ENCODE assay signal across 13 cellular contexts in the genomic region with DNA sequence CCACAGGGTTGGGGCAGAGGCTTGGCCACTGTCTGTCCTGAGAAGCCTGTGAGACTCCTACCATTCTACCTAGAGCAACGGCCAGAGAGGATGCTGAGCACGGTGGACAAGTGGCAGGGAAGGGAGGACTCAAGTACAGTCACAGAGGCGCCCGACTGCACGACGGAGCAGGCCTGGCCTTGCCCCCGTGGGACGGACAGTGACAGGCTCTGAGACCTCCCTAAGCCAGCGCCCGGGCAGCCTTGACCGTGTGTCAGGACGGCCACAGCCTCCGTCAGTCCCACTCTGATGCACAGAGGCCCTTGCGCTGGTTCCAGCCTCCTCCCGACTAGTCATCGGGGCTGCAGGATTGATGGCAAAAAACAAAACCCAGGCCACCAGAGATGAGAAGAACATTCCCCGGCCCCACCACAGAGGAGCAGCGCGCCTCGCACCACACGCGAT. TPM values are rescaled to one million over a fixed set of nuclear protein-coding genes. Genes with fewer than 3 reads are reported as not detected.
DNase-seq lines count a peak whose midpoint lies in the region; FAIRE-seq and TF ChIP-seq lines count a peak whose summit lies in the region.
"Had no signal": no experiment of that assay in that cellular context is flagged by ENCODE, and none has a peak within 500 bp of the region (broad histone marks: within the 10 kb centered on the region; RNA-seq: fewer than 3 reads in every experiment).

No MANE protein-coding gene starts in this region.

- intact Hi-C loops in CD4-positive, alpha-beta memory T cell (cut with micrococcal nuclease), result no loop called here
- intact Hi-C loops in kidney (cut with DNase I), result no loop called here

- no peak overlapping the region for H3K9ac ChIP-seq in H9 (ENCODE audit: extremely low read depth, insufficient read length, low read length)
- H3K9ac ChIP-seq in kidney (ENCODE audit: low read length in 2 of 2), result no peak overlapping the region
- H3K9ac ChIP-seq: BLaER1 had no signal

- peak overlapping the region; percentile 9; the same call in 1 of the 2 replicates for H3K14ac ChIP-seq in H9 (ENCODE audit: insufficient read depth, low read length)

- no peak overlapping the region for H2BK12ac ChIP-seq in H9 (ENCODE audit: insufficient read length, low read depth, low read length)

- no peak overlapping the region for H4K8ac ChIP-seq in H9 (replicated peaks; ENCODE audit: insufficient read length, low read depth, low read length)

- no peak overlapping the region for H3K4me3 Mint-ChIP-seq in CD4-positive, alpha-beta memory T cell
- H3K4me3 Mint-ChIP-seq in H9, result no peak overlapping the region
- H3K4me3 Mint-ChIP-seq: T-helper 1 cell treated with Interleukin-12 subunit alpha and Interleukin-12 subunit beta and Interleukin-4 antibody, amounts not matched to agents 30 μg/mL and 1 μg/mL, for 36 hours had no signal

- no peaks in the 10 kb centered on the region for H3K9me3 ChIP-seq in CD4-positive, alpha-beta memory T cell (ENCODE audit: control insufficient read depth in 1 of 2, low read length in 2 of 2)
- peaks cover 6% of the 10 kb centered on the region for H3K9me3 ChIP-seq in H9 (ENCODE audit: control insufficient read depth, low read depth, low read length)
- H3K9me3 ChIP-seq in kidney (ENCODE audit: control insufficient read depth in 1 of 2, low read length in 2 of 2), result peaks cover 0 to 7% of the 10 kb centered on the region in 2 donors
- H3K9me3 ChIP-seq: BLaER1, HAP-1 had no signal

- no peak for FAIRE-seq in kidney (lab: Jason Lieb, UNC)

- no peak overlapping the region for H3K4me3 ChIP-seq in CD4-positive, alpha-beta memory T cell (ENCODE audit: low read length in 2 of 2)
- H3K4me3 ChIP-seq in kidney (ENCODE audit: low read length in 2 of 2), result no peak overlapping the region
- H3K4me3 ChIP-seq: BLaER1, HAP-1 had no signal

- TF ChIP-seq CTCF in H9 (conservative IDR thresholded peaks at IDR 0.05), result no peak
- no peak for TF ChIP-seq CTCF in kidney (IDR thresholded peaks at IDR 0.05; ENCODE audit: borderline replicate concordance, extremely low read depth, insufficient read depth)

- no peak overlapping the region for H3K27ac ChIP-seq in CD4-positive, alpha-beta memory T cell (ENCODE audit: low read depth, low read length)
- H3K27ac ChIP-seq in H9 (ENCODE audit: insufficient read length, low read depth, low read length) (no peak overlapping the region), kidney (ENCODE audit: low read depth in 2 of 2, low read length in 2 of 2) (no peak overlapping the region)
- H3K27ac ChIP-seq: BLaER1 had no signal

- H2BK20ac ChIP-seq in H9 (ENCODE audit: low read depth, low read length, poor library complexity, severe bottlenecking), result no peak overlapping the region

- peaks cover 13 to 31% (median 21%) of the 10 kb centered on the region in 4 donors for H3K4me1 Mint-ChIP-seq in CD4-positive, alpha-beta memory T cell
- H3K4me1 Mint-ChIP-seq in H9, result peaks cover 3 to 12% of the 10 kb centered on the region in 2 experiments; a peak in 3 of 4 replicates

- WGBS in H9 (ENCODE audit: extremely low coverage, insufficient read length, low lambda C conversion rate), result no CpG with 5 or more reads among the region's 22 CpGs

- no peak overlapping the region for H2BK120ac ChIP-seq in H9 (ENCODE audit: low read depth, low read length, poor library complexity, severe bottlenecking)

- H4K20me1 ChIP-seq in H9 (ENCODE audit: control insufficient read depth, insufficient read depth, insufficient read length), result no peaks in the 10 kb centered on the region
- H4K20me1 ChIP-seq: BLaER1 had no signal

- H2AK5ac ChIP-seq in H9 (ENCODE audit: insufficient read length, low read length), result no peak overlapping the region

- CTCF ChIA-PET in CD4-positive, alpha-beta memory T cell (lab: Charles Lee; ENCODE audit: partially characterized antibody), result no interaction called here

- no peak overlapping the region for H3K23ac ChIP-seq in H9 (ENCODE audit: insufficient read length, low read depth, low read length)

- no peak overlapping the region for H4K5ac ChIP-seq in H9 (ENCODE audit: insufficient read length, low read depth, low read length)

- no peak overlapping the region for H2BK5ac ChIP-seq in H9 (ENCODE audit: insufficient read length, low read length)

- peaks cover 3% of the 10 kb centered on the region for H3K4me1 ChIP-seq in CD4-positive, alpha-beta memory T cell (ENCODE audit: insufficient read depth, low read length)
- H3K4me1 ChIP-seq in H9 (ENCODE audit: insufficient read depth, low read length) (no peaks in the 10 kb centered on the region), kidney (ENCODE audit: control insufficient read depth in 1 of 2, insufficient read depth in 1 of 2, low read depth in 1 of 2, low read length in 2 of 2) (peaks cover 0 to 6% of the 10 kb centered on the region in 2 donors)
- H3K4me1 ChIP-seq: HAP-1 had no signal

- POLR2A ChIA-PET in CD4-positive, alpha-beta memory T cell (lab: Charles Lee; ENCODE audit: partially characterized antibody), result no interaction called here

- no peak for DNase-seq in CD4-positive, alpha-beta memory T cell
- DNase-seq in H9 (no peak), kidney (peak; percentile 80), NCI-H774 (lab: John Stamatoyannopoulos, UW) (no peak), DMS79 (lab: John Stamatoyannopoulos, UW) (no peak), NCI-H524 (lab: John Stamatoyannopoulos, UW) (no peak)
- peak; percentile 15 for DNase-seq in stimulated activated CD8-positive, alpha-beta memory T cell treated with anti-CD3 and anti-CD28 coated beads, Interleukin-4, amount 100 ng/mL, for 48 hours
- DNase-seq: erythroblast, glutamatergic neuron, NCI-H1436 treated with DMSO at 0.1 percent for 48 hours had no signal

- no peaks in the 10 kb centered on the region for H3K79me1 ChIP-seq in H9 (ENCODE audit: insufficient read depth, low read depth, low read length, poor library complexity, severe bottlenecking)

- peaks cover 20% of the 10 kb centered on the region in 2 donors for H3K36me3 Mint-ChIP-seq in CD4-positive, alpha-beta memory T cell
- H3K36me3 Mint-ChIP-seq in H9 (ENCODE audit: insufficient read depth in 1 of 3, low read depth in 3 of 3), result peaks cover 6 to 9% (median 7%) of the 10 kb centered on the region in 3 experiments; a peak in 6 of 7 replicates

- no peak overlapping the region for H3T11ph ChIP-seq in H9 (ENCODE audit: low read length)

- no peaks in the 10 kb centered on the region for H3K79me2 ChIP-seq in H9 (ENCODE audit: insufficient read depth, low read length)

- no peak overlapping the region for H4K91ac ChIP-seq in H9 (ENCODE audit: insufficient read length, low read depth, low read length)

- no peak overlapping the region for H3K4me2 ChIP-seq in H9 (ENCODE audit: insufficient read depth, insufficient read length, low read length)
- H3K4me2 ChIP-seq: BLaER1 had no signal

- no peak overlapping the region for H3K4ac ChIP-seq in H9 (ENCODE audit: low read depth, low read length)

- H3K27me3 Mint-ChIP-seq in CD4-positive, alpha-beta memory T cell, result no peaks in the 10 kb centered on the region
- H3K27me3 Mint-ChIP-seq in H9 (ENCODE audit: low read depth), result no peaks in the 10 kb centered on the region; the same call in none of the 2 replicates

- H3K9me3 Mint-ChIP-seq in CD4-positive, alpha-beta memory T cell, result peaks cover 0 to 8% (median 0%) of the 10 kb centered on the region in 8 donors
- H3K9me3 Mint-ChIP-seq in H9, result peaks cover 10 to 14% of the 10 kb centered on the region in 2 experiments
- H3K9me3 Mint-ChIP-seq: T-helper 1 cell treated with Interleukin-12 subunit alpha and Interleukin-12 subunit beta and Interleukin-4 antibody, amounts not matched to agents 30 μg/mL and 1 μg/mL, for 36 hours had no signal

- H3K36me3 ChIP-seq in CD4-positive, alpha-beta memory T cell (ENCODE audit: insufficient read depth, low read length), result no peaks in the 10 kb centered on the region
- H3K36me3 ChIP-seq in kidney (ENCODE audit: control insufficient read depth in 1 of 2, insufficient read depth in 2 of 2, low read length in 2 of 2), result no peaks in the 10 kb centered on the region
- H3K36me3 ChIP-seq: BLaER1, HAP-1 had no signal

- H3K56ac ChIP-seq in H9 (ENCODE audit: insufficient read length, low read depth, low read length), result no peak overlapping the region

- no peaks in the 10 kb centered on the region for H3K23me2 ChIP-seq in H9 (ENCODE audit: insufficient read length, low read depth, low read length, poor library complexity, severe bottlenecking)

- no peak overlapping the region for H3K18ac ChIP-seq in H9 (ENCODE audit: insufficient read length, low read depth, low read length)

- peak overlapping the region; percentile 60 to 94 (median 91) for H3K27ac Mint-ChIP-seq in CD4-positive, alpha-beta memory T cell
- H3K27ac Mint-ChIP-seq in H9, result no peak overlapping the region; a peak in 1 of 7 replicates
- H3K27ac Mint-ChIP-seq: T-helper 1 cell treated with Interleukin-12 subunit alpha and Interleukin-12 subunit beta and Interleukin-4 antibody, amounts not matched to agents 30 μg/mL and 1 μg/mL, for 36 hours had no signal

- H2BK15ac ChIP-seq in H9 (ENCODE audit: low read depth, low read length), result no peak overlapping the region

- no peaks in the 10 kb centered on the region for H3K27me3 ChIP-seq in CD4-positive, alpha-beta memory T cell (ENCODE audit: insufficient read depth, low read length)
- H3K27me3 ChIP-seq in H9 (ENCODE audit: insufficient read depth, low read length), result no peaks in the 10 kb centered on the region
- H3K27me3 ChIP-seq: BLaER1 had no signal

- no peak overlapping the region for H2AFZ ChIP-seq in H9 (ENCODE audit: low read length)

RNA-seq across cellular contexts. Expression of gene MXD4, which starts 36.7 kb away (rescaled TPM):
- 10 to 100 TPM; 66.5 to 67.5 TPM for total RNA-seq in CD4-positive, alpha-beta memory T cell
- polyA plus RNA-seq in CD4-positive, alpha-beta memory T cell, result 10 to 100 TPM; 31.9 to 48.9 TPM
- total RNA-seq in H9 (2021) (24.1 and 25.4 TPM in 2 replicates), kidney (84.8 TPM)
- 49.8 TPM for polyA plus RNA-seq in kidney (ENCODE audit: insufficient read depth, low read depth, low replicate concordance)

RNA-seq across cellular contexts. Expression of gene HAUS3, which starts 56.6 kb away (rescaled TPM):
- total RNA-seq in CD4-positive, alpha-beta memory T cell, result 10 to 100 TPM; 35.9 to 39.2 TPM
- polyA plus RNA-seq in CD4-positive, alpha-beta memory T cell, result 10 to 100 TPM; 24.8 to 43.9 TPM
- total RNA-seq in H9 (2021) (18.0 and 19.1 TPM in 2 replicates), kidney (12.1 TPM)
- polyA plus RNA-seq in kidney (ENCODE audit: insufficient read depth, low read depth, low replicate concordance), result 4.1 TPM

RNA-seq across cellular contexts. Expression of gene POLN, which starts 56.6 kb away (rescaled TPM):
- 1 to 10 TPM; 3.8 to 4.4 TPM for total RNA-seq in CD4-positive, alpha-beta memory T cell
- polyA plus RNA-seq in CD4-positive, alpha-beta memory T cell, result 1 to 10 TPM in 1 of 2 donors, under 1 TPM in 1; 0.24 to 1.8 TPM
- total RNA-seq in H9 (2021) (0.74 and 1.5 TPM in 2 replicates), kidney (3.8 TPM)
- polyA plus RNA-seq in kidney (ENCODE audit: insufficient read depth, low read depth, low replicate concordance), result 1.3 TPM

Comparison
In these comparisons a context has a peak if more than half of its experiments do, and no peak if none do; other contexts are left out.
1. DNase-seq: peak in kidney (single experiment) and stimulated activated CD8-positive, alpha-beta memory T cell treated with anti-CD3 and anti-CD28 coated beads, Interleukin-4, amount 100 ng/mL, for 48 hours (single experiment); none in CD4-positive, alpha-beta memory T cell (0 of 5), H9 (single experiment), NCI-H774 (single experiment), DMS79 (single experiment) and NCI-H524 (0 of 2).
2. H3K27ac Mint-ChIP-seq: peak in CD4-positive, alpha-beta memory T cell (7 of 7); none in H9 (0 of 3).